Comparison of ENCODE assay signal across 21 cellular contexts in the genomic region with DNA sequence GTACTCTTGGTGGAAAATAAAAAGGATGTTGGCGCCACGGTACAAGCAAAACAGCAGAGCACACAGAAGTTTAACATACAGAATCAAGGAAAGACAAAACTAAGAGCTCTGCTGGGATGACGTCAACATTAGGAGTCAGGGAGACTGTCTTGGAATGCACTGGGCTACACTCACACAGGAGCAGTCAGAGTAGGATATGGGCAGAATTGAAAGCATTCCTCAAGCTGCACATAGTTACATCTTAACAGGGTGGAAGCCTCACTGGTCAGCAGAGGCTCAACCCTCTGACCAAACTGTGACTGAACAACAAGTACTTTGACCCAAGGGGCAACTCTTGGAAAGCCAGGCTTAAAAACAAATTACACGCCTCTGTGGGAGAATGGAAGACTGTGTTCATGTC.
DNase-seq lines count a peak whose midpoint lies in the region; ATAC-seq and TF ChIP-seq lines count a peak whose summit lies in the region.
"Had no signal": no experiment of that assay in that cellular context is flagged by ENCODE, and none has a peak within 500 bp of the region (broad histone marks: within the 10 kb centered on the region; RNA-seq: fewer than 3 reads in every experiment).

No MANE protein-coding gene starts in this region.

- no peak overlapping the region for H3K9ac ChIP-seq in neural progenitor cell

- no peak for TF ChIP-seq CTCF in fibroblast of pulmonary artery (IDR thresholded peaks at IDR 0.05; ENCODE audit: low read length, missing control alignments)
- TF ChIP-seq CTCF in neural progenitor cell (IDR thresholded peaks at IDR 0.05), result no peak

- no peaks in the 10 kb centered on the region for H3K79me2 ChIP-seq in neural progenitor cell (ENCODE audit: low read depth)

- no peaks in the 10 kb centered on the region for H3F3A ChIP-seq in neural progenitor cell (ENCODE audit: low read depth)

- no peak overlapping the region for H3K27ac ChIP-seq in neural progenitor cell
- H3K27ac ChIP-seq: left lung, neutrophil, suprapubic skin, WERI-Rb-1 had no signal

- H3K9me3 ChIP-seq in neural progenitor cell (ENCODE audit: low read depth), result no peaks in the 10 kb centered on the region
- H3K9me3 ChIP-seq: left lung, neutrophil, suprapubic skin had no signal

- DNase-seq in AG20443 (ENCODE audit: low spot score), result peak; percentile 24
- peak; percentile 4 for DNase-seq in M059J (ENCODE audit: low read depth)
- DNase-seq in fibroblast of pulmonary artery (ENCODE audit: low read depth), result peak; percentile 10
- DNase-seq in neural progenitor cell (ENCODE audit: low spot score), result no peak
- no peak for DNase-seq in activated CD8-positive, alpha-beta memory T cell treated with anti-CD3 and anti-CD28 coated beads, Interleukin-2, amount 50 U/mL, for 48 hours
- DNase-seq in natural killer cell treated with Interleukin-12 subunit alpha and Interleukin-12 subunit beta and Interleukin-15 and Interleukin-18, amount 100 ng/mL, for 72 hours (ENCODE audit: low spot score), result no peak
- DNase-seq in erythroblast (lab: John Stamatoyannopoulos, UW), result no peak
- no peak for DNase-seq in activated CD4-positive, CD25-positive, alpha-beta regulatory T cell treated with anti-CD3 and anti-CD28 coated beads, Interleukin-2, amount 50 U/mL, for 72 hours
- DNase-seq: activated CD4-positive, alpha-beta memory T cell treated with anti-CD3 and anti-CD28 coated beads for 36 hours; activated naive CD4-positive, alpha-beta T cell; aorta; foreskin fibroblast; Kasumi-1; left lung; NCI-H1105 treated with DMSO at 0.1 percent for 48 hours; NCI-H2171 treated with DMSO at 0.1 percent for 48 hours; NCI-H69; Right ventricle myocardium superior; WERI-Rb-1 had no signal

- no peaks in the 10 kb centered on the region for H3K36me3 ChIP-seq in neural progenitor cell
- H3K36me3 ChIP-seq: left lung, neutrophil, suprapubic skin, WERI-Rb-1 had no signal

- peaks cover 4% of the 10 kb centered on the region for H3K27me3 Mint-ChIP-seq in neural progenitor cell (ENCODE audit: insufficient read depth, low read depth)
- H3K27me3 Mint-ChIP-seq in natural killer cell treated with Interleukin-12 subunit alpha and Interleukin-12 subunit beta and Interleukin-15 and Interleukin-18, amount 100 ng/mL, for 72 hours, result no peaks in the 10 kb centered on the region
- H3K27me3 Mint-ChIP-seq: activated CD4-positive, alpha-beta memory T cell treated with anti-CD3 and anti-CD28 coated beads for 36 hours had no signal

- peak overlapping the region; percentile 94 for H3K27ac Mint-ChIP-seq in neural progenitor cell
- no peak overlapping the region for H3K27ac Mint-ChIP-seq in natural killer cell treated with Interleukin-12 subunit alpha and Interleukin-12 subunit beta and Interleukin-15 and Interleukin-18, amount 100 ng/mL, for 72 hours
- H3K27ac Mint-ChIP-seq: activated CD4-positive, alpha-beta memory T cell treated with anti-CD3 and anti-CD28 coated beads for 36 hours had no signal

- ATAC-seq in natural killer cell treated with Interleukin-12 subunit alpha and Interleukin-12 subunit beta and Interleukin-15 and Interleukin-18, amount 100 ng/mL, for 72 hours, result no peak
- ATAC-seq: left lung had no signal

- H3K4me3 ChIP-seq in fibroblast of pulmonary artery (replicated peaks; ENCODE audit: low read depth, low read length), result no peak overlapping the region
- no peak overlapping the region for H3K4me3 ChIP-seq in neural progenitor cell
- H3K4me3 ChIP-seq: left lung, suprapubic skin had no signal

- no peaks in the 10 kb centered on the region for H3K27me3 ChIP-seq in neural progenitor cell
- H3K27me3 ChIP-seq: left lung, neutrophil, suprapubic skin had no signal

- peaks cover 32% of the 10 kb centered on the region for H3K4me1 Mint-ChIP-seq in neural progenitor cell
- H3K4me1 Mint-ChIP-seq in natural killer cell treated with Interleukin-12 subunit alpha and Interleukin-12 subunit beta and Interleukin-15 and Interleukin-18, amount 100 ng/mL, for 72 hours (ENCODE audit: low read depth in 2 of 2), result no peaks in the 10 kb centered on the region

- TF ChIP-seq POLR2A in erythroblast (IDR thresholded peaks at IDR 0.05; ENCODE audit: low read length), result no peak

- no peaks in the 10 kb centered on the region for H3K36me3 Mint-ChIP-seq in neural progenitor cell
- no peaks in the 10 kb centered on the region for H3K36me3 Mint-ChIP-seq in natural killer cell treated with Interleukin-12 subunit alpha and Interleukin-12 subunit beta and Interleukin-15 and Interleukin-18, amount 100 ng/mL, for 72 hours
- H3K36me3 Mint-ChIP-seq: activated CD4-positive, alpha-beta memory T cell treated with anti-CD3 and anti-CD28 coated beads for 36 hours had no signal

- peaks cover 8% of the 10 kb centered on the region for H3K9me3 Mint-ChIP-seq in neural progenitor cell
- peaks cover 6% of the 10 kb centered on the region for H3K9me3 Mint-ChIP-seq in natural killer cell treated with Interleukin-12 subunit alpha and Interleukin-12 subunit beta and Interleukin-15 and Interleukin-18, amount 100 ng/mL, for 72 hours
- H3K9me3 Mint-ChIP-seq: activated CD4-positive, alpha-beta memory T cell treated with anti-CD3 and anti-CD28 coated beads for 36 hours had no signal

- H3K4me1 ChIP-seq in neural progenitor cell, result no peaks in the 10 kb centered on the region
- H3K4me1 ChIP-seq: left lung, suprapubic skin had no signal

- H2AFZ ChIP-seq in neural progenitor cell (replicated peaks), result peak overlapping the region; percentile 44

- peak overlapping the region; percentile 46 for H3K4me3 Mint-ChIP-seq in neural progenitor cell
- no peak overlapping the region for H3K4me3 Mint-ChIP-seq in natural killer cell treated with Interleukin-12 subunit alpha and Interleukin-12 subunit beta and Interleukin-15 and Interleukin-18, amount 100 ng/mL, for 72 hours
- H3K4me3 Mint-ChIP-seq: activated CD4-positive, alpha-beta memory T cell treated with anti-CD3 and anti-CD28 coated beads for 36 hours had no signal

- H3K4me2 ChIP-seq in neural progenitor cell, result no peak overlapping the region

- no peaks in the 10 kb centered on the region for H4K20me1 ChIP-seq in neural progenitor cell (ENCODE audit: low read depth)

Comparison
In these comparisons a context has a peak if more than half of its experiments do, and no peak if none do; other contexts are left out.
1. DNase-seq: peak in AG20443 (single experiment), M059J (single experiment) and fibroblast of pulmonary artery (single experiment); none in neural progenitor cell (single experiment), activated CD8-positive, alpha-beta memory T cell treated with anti-CD3 and anti-CD28 coated beads, Interleukin-2, amount 50 U/mL, for 48 hours (single experiment), natural killer cell treated with Interleukin-12 subunit alpha and Interleukin-12 subunit beta and Interleukin-15 and Interleukin-18, amount 100 ng/mL, for 72 hours (single experiment), erythroblast (0 of 2) and activated CD4-positive, CD25-positive, alpha-beta regulatory T cell treated with anti-CD3 and anti-CD28 coated beads, Interleukin-2, amount 50 U/mL, for 72 hours (single experiment).